ENCODE assay signal across 14 cellular contexts in the genomic region with DNA sequence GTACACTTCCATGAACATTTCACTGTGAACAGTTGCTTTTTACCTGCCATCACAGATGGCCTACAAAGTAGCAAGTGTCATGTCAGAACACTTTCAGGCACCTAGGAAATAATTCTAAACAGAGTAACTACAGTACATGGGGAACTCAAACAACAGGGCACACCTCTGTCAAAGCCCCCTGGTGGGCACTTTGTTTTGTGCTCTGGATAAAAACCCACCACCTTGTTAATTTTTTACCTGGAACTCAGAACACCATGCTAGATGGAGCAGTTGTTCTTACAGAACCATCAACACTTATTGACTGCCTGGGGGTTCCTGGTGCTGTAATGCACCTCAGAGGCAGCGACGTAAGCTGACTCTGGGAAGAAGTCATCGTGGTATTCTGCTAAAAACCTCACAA. TPM values are rescaled to one million over a fixed set of nuclear protein-coding genes. Genes with fewer than 3 reads are reported as not detected.
DNase-seq lines count a peak whose midpoint lies in the region; ATAC-seq and TF ChIP-seq lines count a peak whose summit lies in the region.
"Had no signal": no experiment of that assay in that cellular context is flagged by ENCODE, and none has a peak within 500 bp of the region (broad histone marks: within the 10 kb centered on the region; RNA-seq: fewer than 3 reads in every experiment).

No MANE protein-coding gene starts in this region.

- no peak overlapping the region for H3K27ac ChIP-seq in AG04450 (ENCODE audit: low read depth, low read length)
- no peak overlapping the region for H3K27ac ChIP-seq in OCI-LY1 (ENCODE audit: low read depth, low read length, poor library complexity, severe bottlenecking)
- H3K27ac ChIP-seq: vagina had no signal

- H3K4me1 ChIP-seq in OCI-LY1 (ENCODE audit: insufficient read depth, low read length, severe bottlenecking): no peaks in the 10 kb centered on the region
- H3K4me1 ChIP-seq: vagina had no signal

- CTCF ChIA-PET in AG04450 (lab: Charles Lee): interaction anchor here (1.2 kb wide), 1 partner anchor 9 kb away, joined by 3 read pairs; no protein-coding TSS in a partner anchor

- TF ChIP-seq CTCF in AG04450 (IDR thresholded peaks at IDR 0.05; ENCODE audit: low read depth, low read length) (peak; percentile 23), GM12865 (IDR thresholded peaks at IDR 0.05; ENCODE audit: insufficient read depth, low read depth, low read length, missing control alignments) (peak; percentile 19), OCI-LY1 (IDR thresholded peaks at IDR 0.05; ENCODE audit: low read length) (peak; percentile 50), fibroblast of pulmonary artery (IDR thresholded peaks at IDR 0.05; ENCODE audit: low read length, missing control alignments) (peak; percentile 21)

- no peaks in the 10 kb centered on the region for H4K20me1 ChIP-seq in OCI-LY1 (ENCODE audit: insufficient read depth, low read length)

- POLR2A ChIA-PET in AG04450 (lab: Yijun Ruan, JAX): no interaction called here

- no peak overlapping the region for H3K4me2 ChIP-seq in OCI-LY1 (ENCODE audit: low read length)

- H3K9me3 ChIP-seq in AG04450 (ENCODE audit: control insufficient read depth, insufficient read depth, low read length) (peaks cover 12% of the 10 kb centered on the region), OCI-LY1 (ENCODE audit: low read length) (no peaks in the 10 kb centered on the region)
- H3K9me3 ChIP-seq: vagina had no signal

- DNase-seq in AG04450 (ENCODE audit: low read depth, low spot score) (no peak), GM12865 (ENCODE audit: low read depth) (no peak), fibroblast of pulmonary artery (ENCODE audit: low read depth) (no peak), DMS153 (lab: John Stamatoyannopoulos, UW) (no peak), LoVo (ENCODE audit: low spot score) (no peak), NCI-H226 (no peak)
- DNase-seq: activated effector memory CD4-positive, alpha-beta T cell treated with Interleukin-2 at 50 U/mL for 16 hours; MG63; Right ventricle myocardium superior; stimulated activated CD4-positive, alpha-beta T cell treated with anti-CD3 and anti-CD28 coated beads, Interleukin-12 subunit alpha, Interleukin-12 subunit beta, amount 100 ng/mL, for 4 hours had no signal

- ATAC-seq in HG03280 (IDR thresholded peaks at IDR 0.05; ENCODE audit: unreplicated experiment): no peak

- no peak overlapping the region for H2AFZ ChIP-seq in OCI-LY1 (ENCODE audit: low read length)

- H3K9ac ChIP-seq in OCI-LY1 (ENCODE audit: low read length): no peak overlapping the region

- no peaks in the 10 kb centered on the region for H3K79me2 ChIP-seq in OCI-LY1 (ENCODE audit: insufficient read depth, low read length)

- H3K9me2 ChIP-seq in OCI-LY1 (ENCODE audit: low read depth, low read length): no peaks in the 10 kb centered on the region

- H3F3A ChIP-seq in OCI-LY1 (ENCODE audit: insufficient read depth, low read length): no peaks in the 10 kb centered on the region

- H3K4me3 ChIP-seq in AG04450 (ENCODE audit: low read depth, low read length) (no peak overlapping the region), GM12865 (ENCODE audit: low read depth, low read length) (no peak overlapping the region), OCI-LY1 (ENCODE audit: low read depth, low read length, poor library complexity, severe bottlenecking) (no peak overlapping the region), fibroblast of pulmonary artery (replicated peaks; ENCODE audit: low read depth, low read length) (no peak overlapping the region)
- H3K4me3 ChIP-seq: MG63, vagina had no signal

- no peaks in the 10 kb centered on the region for H3K27me3 ChIP-seq in AG04450 (ENCODE audit: control insufficient read depth, insufficient read depth, low read length)
- H3K27me3 ChIP-seq in OCI-LY1 (ENCODE audit: insufficient read depth, low read length): no peaks in the 10 kb centered on the region
- H3K27me3 ChIP-seq: MG63, vagina had no signal

- H3K36me3 ChIP-seq in OCI-LY1 (ENCODE audit: insufficient read depth, low read length): no peaks in the 10 kb centered on the region
- H3K36me3 ChIP-seq: vagina had no signal

RNA-seq across cellular contexts. Expression of a gene that starts 11.5 kb away (rescaled TPM):
- 11.3 and 12.2 TPM in 2 replicates for polyA plus RNA-seq in AG04450 (2011; rRNA removed)
- 19.0 and 19.4 TPM in 2 replicates for polyA minus RNA-seq in AG04450 (2011; rRNA and poly(A)+ RNA removed)
- polyA plus RNA-seq: CD14-positive monocyte had no signal

RNA-seq across cellular contexts. Expression of a gene that starts 51.3 kb away (rescaled TPM):
- polyA plus RNA-seq in AG04450 (2011; rRNA removed): 0.11 TPM in 1 of 2 replicates, not detected in the other
- 0.26 TPM in 1 of 2 replicates, not detected in the other for polyA minus RNA-seq in AG04450 (2011; rRNA and poly(A)+ RNA removed)
- polyA plus RNA-seq: CD14-positive monocyte had no signal
